Comparison of ENCODE assay signal across 12 cellular contexts in genomic region chr21:34771512-34772028, GRCh38.
DNase-seq lines count a peak whose midpoint lies in the region; ATAC-seq and TF ChIP-seq lines count a peak whose summit lies in the region.
"Had no signal": no experiment of that assay in that cellular context is flagged by ENCODE, and none has a peak within 500 bp of the region (broad histone marks: within the 10 kb centered on the region; RNA-seq: fewer than 3 reads in every experiment).

No MANE protein-coding gene starts in this region.

- TF ChIP-seq CTCF in RWPE2 (IDR thresholded peaks at IDR 0.05; ENCODE audit: poor library complexity, severe bottlenecking) (no peak), epithelial cell of proximal tubule (conservative IDR thresholded peaks at IDR 0.05; ENCODE audit: low read depth, low read length) (no peak)

- H3K27me3 ChIP-seq in RWPE2 (ENCODE audit: insufficient read depth, poor library complexity, severe bottlenecking): no peaks in the 10 kb centered on the region
- H3K27me3 ChIP-seq: tibial nerve had no signal

- H3K9me3 ChIP-seq in RWPE2 (ENCODE audit: severe bottlenecking): no peaks in the 10 kb centered on the region
- H3K9me3 ChIP-seq: tibial nerve had no signal

- peak; percentile 89 for DNase-seq in A172 (ENCODE audit: low spot score)
- DNase-seq in HS-5 (ENCODE audit: low read depth): peak; percentile 74
- no peak for DNase-seq in RWPE2 (ENCODE audit: low spot score)
- peak; percentile 61 for DNase-seq in epithelial cell of proximal tubule (ENCODE audit: low read depth)
- DNase-seq in NCI-H1092 (lab: John Stamatoyannopoulos, UW): no peak
- no peak for DNase-seq in NCI-H1436 treated with DMSO at 0.1 percent for 48 hours (lab: John Stamatoyannopoulos, UW)
- no peak for DNase-seq in hippocampal formation (lab: John Stamatoyannopoulos, UW)
- DNase-seq: activated CD8-positive, alpha-beta memory T cell treated with anti-CD3 and anti-CD28 coated beads for 24 hours; amygdala; NCI-H2227 treated with DMSO at 0.1 percent for 48 hours had no signal

- peaks cover 20% of the 10 kb centered on the region for H3K4me1 ChIP-seq in RWPE2 (ENCODE audit: insufficient read depth, poor library complexity, severe bottlenecking)
- H3K4me1 ChIP-seq: tibial nerve had no signal

- peak overlapping the region; percentile 46 for H3K27ac ChIP-seq in RWPE2 (ENCODE audit: poor library complexity, severe bottlenecking)
- H3K27ac ChIP-seq: tibial nerve had no signal

- no peaks in the 10 kb centered on the region for H3K36me3 ChIP-seq in RWPE2 (ENCODE audit: low read depth)
- H3K36me3 ChIP-seq: tibial nerve had no signal

- ATAC-seq in RWPE2 (ENCODE audit: low read depth) (peak; percentile 99), HG02973 (IDR thresholded peaks at IDR 0.05; ENCODE audit: unreplicated experiment) (no peak)

- H3K4me3 ChIP-seq in RWPE2 (ENCODE audit: severe bottlenecking) (no peak overlapping the region), epithelial cell of proximal tubule (ENCODE audit: low read depth, low read length) (no peak overlapping the region)
- H3K4me3 ChIP-seq: tibial nerve had no signal

Comparison
In these comparisons a context has a peak if more than half of its experiments do, and no peak if none do; other contexts are left out.
1. DNase-seq: peak in A172 (single experiment), HS-5 (single experiment) and epithelial cell of proximal tubule (single experiment); none in RWPE2 (single experiment), NCI-H1092 (single experiment), NCI-H1436 treated with DMSO at 0.1 percent for 48 hours (single experiment) and hippocampal formation (0 of 2).